Comparison of ENCODE assay signal across 1 cellular context in genomic region chr16:69187387-69187890, GRCh38.
A peak's percentile ranks its signal among the peaks of the same experiment; 100 is the strongest.
TF ChIP-seq lines count a peak whose summit lies in the region.

No MANE protein-coding gene starts in this region.

TF ChIP-seq in IMR-90, 13 proteins besides CTCF, POLR2A, EP300 and RAD21:
- no peak for TF ChIP-seq MAZ (IDR thresholded peaks at IDR 0.05; ENCODE audit: borderline replicate concordance, low read depth, low read length)
- TF ChIP-seq CEBPB (IDR thresholded peaks at IDR 0.05; ENCODE audit: low read depth, low read length) = peak; percentile 67
- TF ChIP-seq BHLHE40 (IDR thresholded peaks at IDR 0.05; ENCODE audit: low read depth, low read length) = no peak
- TF ChIP-seq MAFK (IDR thresholded peaks at IDR 0.05; ENCODE audit: low read depth, low read length) = no peak
